In the genomic region with DNA sequence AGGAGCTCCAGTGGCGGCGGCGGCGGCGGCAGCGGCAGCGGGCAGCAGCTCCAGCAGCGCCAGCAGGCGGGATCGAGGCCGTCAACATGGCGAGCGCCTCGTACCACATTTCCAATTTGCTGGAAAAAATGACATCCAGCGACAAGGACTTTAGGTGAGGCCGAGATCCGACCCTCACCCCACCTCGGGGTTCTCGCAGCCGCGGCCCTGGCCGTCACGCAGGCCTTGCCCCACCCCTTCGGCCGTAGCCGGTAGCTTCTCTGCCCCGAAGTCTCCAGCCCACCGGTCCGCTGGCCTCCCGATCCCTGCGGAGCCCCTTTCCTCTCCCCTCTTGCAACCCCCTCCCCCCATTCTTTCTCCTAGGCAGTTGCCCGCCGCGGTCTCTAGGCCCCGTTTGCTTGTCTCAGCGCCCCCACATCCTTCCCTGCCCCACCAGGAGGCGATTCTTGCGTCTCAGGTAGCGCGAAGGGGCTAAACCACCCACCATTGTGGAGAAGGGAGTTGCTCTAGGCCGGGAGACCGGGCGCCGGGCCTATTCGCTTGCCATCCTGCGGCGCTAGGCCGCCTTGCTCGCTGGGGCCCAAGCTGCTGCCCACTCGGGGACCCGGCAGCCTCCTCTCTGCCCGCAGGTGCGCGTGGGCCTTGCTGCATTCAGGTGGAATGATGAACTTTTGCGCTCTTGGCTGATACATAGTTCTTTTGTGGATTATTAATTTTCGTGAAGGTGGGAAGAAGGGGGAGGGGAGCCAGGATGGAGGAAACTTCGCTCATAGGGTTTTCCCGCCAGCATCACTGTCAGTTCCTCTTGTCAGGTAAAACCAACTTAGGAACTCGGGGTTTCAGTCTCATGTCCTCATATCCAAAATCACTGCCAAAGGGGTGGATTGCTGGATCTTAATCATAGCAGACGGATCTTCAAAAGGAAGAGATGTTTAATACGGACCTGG, we compare ENCODE assay signal across 8 cellular contexts. TPM values are rescaled to one million over a fixed set of nuclear protein-coding genes. Genes with fewer than 3 reads are reported as not detected.
DNase-seq lines count a peak whose midpoint lies in the region; ATAC-seq, FAIRE-seq and TF ChIP-seq lines count a peak whose summit lies in the region.

No MANE protein-coding gene starts in this region.

- peak overlapping the region; percentile 88 for H3K4me3 ChIP-seq in thoracic aorta

- peak overlapping the region; percentile 98 to 99 for H3K27ac ChIP-seq in thoracic aorta

- no peaks in the 10 kb centered on the region for H3K27me3 ChIP-seq in thoracic aorta (replicated peaks; ENCODE audit: insufficient read depth)

- no peaks in the 10 kb centered on the region for H3K36me3 ChIP-seq in thoracic aorta

- ATAC-seq in HG03457 (IDR thresholded peaks at IDR 0.05; ENCODE audit: unreplicated experiment) (peak; percentile 10), omental fat pad (ENCODE audit: low FRiP score) (peak; percentile 24), thoracic aorta (ENCODE audit: insufficient number of reproducible peaks, low FRiP score, low read depth) (no peak)

- no peak for TF ChIP-seq CTCF in omental fat pad (IDR thresholded peaks at IDR 0.05)
- TF ChIP-seq CTCF in thoracic aorta (IDR thresholded peaks at IDR 0.05), result no peak

- no peaks in the 10 kb centered on the region for H3K9me3 ChIP-seq in thoracic aorta

- FAIRE-seq in GM19239 (lab: Jason Lieb, UNC), result peak; percentile 70
- no peak for FAIRE-seq in frontal cortex (lab: Jason Lieb, UNC)

- peaks cover 35 to 45% of the 10 kb centered on the region in 2 donors for H3K4me1 ChIP-seq in thoracic aorta (ENCODE audit: control insufficient read depth in 1 of 2, low read depth in 2 of 2)

- DNase-seq in C1 segment of cervical spinal cord (lab: John Stamatoyannopoulos, UW), result peak in 12 of 14 donors; percentile 45 to 78 (median 65)
- DNase-seq in GM19239 (ENCODE audit: insufficient read length, low spot score), result no peak
- DNase-seq in OCI-M1 (lab: John Stamatoyannopoulos, UW), result peak; percentile 73
- DNase-seq in activated T-helper 9 cell treated with anti-CD3 and anti-CD28 coated beads, Interleukin-2, amount 50 U/mL, for 16 hours (ENCODE audit: low read depth), result peak; percentile 31
- DNase-seq in frontal cortex (ENCODE audit: low spot score in 2 of 2), result peak; percentile 10 to 18
- DNase-seq in omental fat pad (ENCODE audit: low spot score), result no peak
- no peak for DNase-seq in thoracic aorta (ENCODE audit: low spot score)

RNA-seq across cellular contexts. Expression of gene CAND1, which starts 0.7 kb away (rescaled TPM):
- 285 TPM for total RNA-seq in frontal cortex
- 10 to 100 TPM; 48.1 to 81.7 (median 57.3) TPM for total RNA-seq in omental fat pad
- total RNA-seq in thoracic aorta, result 10 to 100 TPM; 42.1 to 77.0 TPM

Comparison
In these comparisons a context has a peak if more than half of its experiments do, and no peak if none do; other contexts are left out.
1. DNase-seq: peak in C1 segment of cervical spinal cord (12 of 14), OCI-M1 (single experiment), activated T-helper 9 cell treated with anti-CD3 and anti-CD28 coated beads, Interleukin-2, amount 50 U/mL, for 16 hours (single experiment) and frontal cortex (2 of 2); none in GM19239 (single experiment), omental fat pad (single experiment) and thoracic aorta (single experiment).